Comparison of ENCODE assay signal across 1 cellular context in the genomic region with DNA sequence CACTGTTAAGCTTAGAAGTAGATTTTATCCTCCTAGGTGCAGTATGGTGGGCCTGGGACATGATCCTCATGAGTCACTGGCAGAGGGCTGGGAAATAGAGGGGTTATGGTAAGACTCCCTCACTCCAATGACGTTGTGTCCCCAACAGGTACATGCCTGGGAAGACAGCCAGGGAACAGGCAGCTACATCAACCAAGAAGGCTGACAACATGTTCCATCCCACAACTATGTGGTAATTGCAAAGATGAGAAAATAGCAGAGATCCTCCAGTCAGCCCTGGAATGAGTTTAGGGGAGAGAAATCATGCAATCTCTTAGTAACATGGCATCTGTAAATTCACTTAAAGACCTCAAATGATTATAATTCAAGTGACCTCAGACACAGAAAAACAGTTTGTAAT.
TF ChIP-seq lines count a peak whose summit lies in the region.

No MANE protein-coding gene starts in this region.

TF ChIP-seq in A549, 52 proteins besides CTCF, POLR2A, EP300 and RAD21 (continued from another document):
- TF ChIP-seq, protein P1, sequence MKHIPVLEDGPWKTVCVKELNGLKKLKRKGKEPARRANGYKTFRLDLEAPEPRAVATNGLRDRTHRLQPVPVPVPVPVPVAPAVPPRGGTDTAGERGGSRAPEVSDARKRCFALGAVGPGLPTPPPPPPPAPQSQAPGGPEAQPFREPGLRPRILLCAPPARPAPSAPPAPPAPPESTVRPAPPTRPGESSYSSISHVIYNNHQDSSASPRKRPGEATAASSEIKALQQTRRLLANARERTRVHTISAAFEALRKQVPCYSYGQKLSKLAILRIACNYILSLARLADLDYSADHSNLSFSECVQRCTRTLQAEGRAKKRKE (CRISPR knock-in tag; IDR thresholded peaks at IDR 0.05; ENCODE audit: low read depth) = no peak
